Comparison of ENCODE assay signal across 10 cellular contexts in the genomic region with DNA sequence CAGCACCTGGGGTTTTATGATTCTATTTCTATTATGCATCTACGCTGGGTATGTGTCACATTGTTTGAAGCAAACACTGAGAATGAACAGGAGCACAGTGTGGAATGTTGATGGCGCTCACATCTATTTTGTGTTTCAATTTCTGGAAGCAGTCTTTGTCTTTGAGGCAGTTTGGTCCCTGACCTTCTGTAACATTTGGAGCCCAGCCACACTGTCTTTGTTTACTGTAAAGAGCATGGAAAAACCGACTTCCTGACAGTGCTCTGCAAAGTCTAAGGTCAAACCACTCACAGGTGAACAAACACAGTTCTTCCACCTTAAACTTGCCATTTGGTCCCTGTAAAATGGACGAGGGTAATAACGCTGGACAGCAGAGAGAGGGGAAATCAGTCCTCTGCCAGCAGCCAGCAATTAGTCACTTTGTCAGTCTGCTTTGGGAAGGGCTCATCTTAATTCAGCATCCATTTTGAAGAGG.
DNase-seq lines count a peak whose midpoint lies in the region; ATAC-seq, FAIRE-seq and TF ChIP-seq lines count a peak whose summit lies in the region.
"Had no signal": no experiment of that assay in that cellular context is flagged by ENCODE, and none has a peak within 500 bp of the region (broad histone marks: within the 10 kb centered on the region; RNA-seq: fewer than 3 reads in every experiment).

No MANE protein-coding gene starts in this region.

- H3K27ac ChIP-seq in astrocyte (ENCODE audit: low read depth, low read length) (no peak overlapping the region), lower lobe of right lung (no peak overlapping the region)
- H3K27ac ChIP-seq: upper lobe of left lung had no signal

- ATAC-seq in lower lobe of right lung (peak; percentile 42 to 57), GM21390 (IDR thresholded peaks at IDR 0.05; ENCODE audit: unreplicated experiment) (no peak)
- no peak for ATAC-seq in activated CD4-positive, CD25-positive, alpha-beta regulatory T cell treated with anti-CD3 and anti-CD28 coated beads, Interleukin-2, amount 50 U/mL, for 24 hours

- H3K4me3 ChIP-seq in astrocyte (ENCODE audit: insufficient read depth, low read depth, low read length) (no peak overlapping the region), lower lobe of right lung (no peak overlapping the region)
- H3K4me3 ChIP-seq: upper lobe of left lung had no signal

- H3K9me3 Mint-ChIP-seq in astrocyte (ENCODE audit: unreplicated experiment): no peaks in the 10 kb centered on the region

- H3K4me2 ChIP-seq in astrocyte (ENCODE audit: low read length): peak overlapping the region; percentile 0

- peaks cover 25% of the 10 kb centered on the region for H3K4me1 Mint-ChIP-seq in astrocyte (ENCODE audit: low read depth, unreplicated experiment)

- DNase-seq in COR-L47 (lab: John Stamatoyannopoulos, UW) (peak; percentile 91), NCI-H146 (lab: John Stamatoyannopoulos, UW) (peak; percentile 99), astrocyte (ENCODE audit: low read depth) (peak; percentile 74), lower lobe of right lung (no peak), cerebellum (ENCODE audit: low spot score) (no peak), NCI-H446 (lab: John Stamatoyannopoulos, UW) (no peak)

- H3K9me3 ChIP-seq in astrocyte (ENCODE audit: insufficient read depth, low read depth, low read length): no peaks in the 10 kb centered on the region
- H3K9me3 ChIP-seq in lower lobe of right lung: no peaks in the 10 kb centered on the region
- H3K9me3 ChIP-seq: upper lobe of left lung had no signal

- H3K27me3 ChIP-seq in astrocyte (ENCODE audit: insufficient read depth, low read length) (no peaks in the 10 kb centered on the region), lower lobe of right lung (ENCODE audit: low read depth) (no peaks in the 10 kb centered on the region)
- H3K27me3 ChIP-seq: upper lobe of left lung had no signal

- TF ChIP-seq CTCF in astrocyte (IDR thresholded peaks at IDR 0.05; ENCODE audit: insufficient read depth, low read depth, low read length): no peak
- no peak for TF ChIP-seq CTCF in lower lobe of right lung (IDR thresholded peaks at IDR 0.05)

- H3K27ac Mint-ChIP-seq in astrocyte (ENCODE audit: unreplicated experiment): no peak overlapping the region
- H3K27ac Mint-ChIP-seq: activated naive CD8-positive, alpha-beta T cell had no signal

- H3K79me2 ChIP-seq in astrocyte (ENCODE audit: insufficient read depth, low read length): no peaks in the 10 kb centered on the region

- H3K9ac ChIP-seq in astrocyte (ENCODE audit: low read length): no peak overlapping the region

- FAIRE-seq in astrocyte (lab: Jason Lieb, UNC): no peak

- no peaks in the 10 kb centered on the region for H4K20me1 ChIP-seq in astrocyte (ENCODE audit: insufficient read depth, low read length)

- intact Hi-C loops in lower lobe of right lung (cut with DNase I): no loop called here

- H3K27me3 Mint-ChIP-seq in astrocyte (ENCODE audit: low read depth, unreplicated experiment): no peaks in the 10 kb centered on the region

- H3K36me3 ChIP-seq in astrocyte (ENCODE audit: insufficient read depth, low read length) (no peaks in the 10 kb centered on the region), lower lobe of right lung (no peaks in the 10 kb centered on the region)
- H3K36me3 ChIP-seq: upper lobe of left lung had no signal

- H2AFZ ChIP-seq in astrocyte (ENCODE audit: low read depth, low read length): no peak overlapping the region

- H3K4me1 ChIP-seq in astrocyte (ENCODE audit: insufficient read depth, low read length): peaks cover 7% of the 10 kb centered on the region
- peaks cover 11% of the 10 kb centered on the region for H3K4me1 ChIP-seq in lower lobe of right lung

- peaks cover 3% of the 10 kb centered on the region for H3K36me3 Mint-ChIP-seq in astrocyte (ENCODE audit: low read depth, unreplicated experiment)
- H3K36me3 Mint-ChIP-seq: activated naive CD8-positive, alpha-beta T cell had no signal

- no peak overlapping the region for H3K4me3 Mint-ChIP-seq in astrocyte (ENCODE audit: unreplicated experiment)
- H3K4me3 Mint-ChIP-seq: activated naive CD8-positive, alpha-beta T cell had no signal

Comparison
In these comparisons a context has a peak if more than half of its experiments do, and no peak if none do; other contexts are left out.
1. DNase-seq: peak in COR-L47 (single experiment), NCI-H146 (single experiment) and astrocyte (single experiment); none in lower lobe of right lung (single experiment), cerebellum (single experiment) and NCI-H446 (0 of 2).
2. ATAC-seq: peak in lower lobe of right lung (2 of 2); none in GM21390 (single experiment) and activated CD4-positive, CD25-positive, alpha-beta regulatory T cell treated with anti-CD3 and anti-CD28 coated beads, Interleukin-2, amount 50 U/mL, for 24 hours (0 of 2).